ENCODE assay signal across 33 cellular contexts in the genomic region with DNA sequence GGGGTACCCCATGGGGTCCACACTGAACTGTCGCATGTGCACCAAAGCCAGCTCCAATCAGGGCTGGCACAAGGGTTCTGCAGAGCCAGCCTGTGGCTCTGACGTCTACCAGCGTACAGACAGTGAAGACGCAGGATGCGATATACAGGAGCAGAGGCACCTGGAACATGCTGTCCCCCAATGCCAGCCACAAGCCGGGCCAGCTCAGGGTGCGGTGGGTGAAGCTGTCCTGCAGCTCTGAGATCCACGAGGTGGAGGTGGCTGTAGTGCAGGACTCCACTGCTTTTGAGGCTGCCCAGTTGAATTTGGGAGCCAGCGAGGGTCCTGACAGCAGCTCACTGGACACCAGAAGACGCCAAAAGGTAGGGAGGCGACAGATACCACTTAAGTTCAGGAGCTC.
A peak's percentile ranks its signal among the peaks of the same experiment; 100 is the strongest.
DNase-seq lines count a peak whose midpoint lies in the region; ATAC-seq lines count a peak whose summit lies in the region.
"Had no signal": no experiment of that assay in that cellular context is flagged by ENCODE, and none has a peak within 500 bp of the region (broad histone marks: within the 10 kb centered on the region; RNA-seq: fewer than 3 reads in every experiment).

No MANE protein-coding gene starts in this region.

- no peak overlapping the region for H3K23ac ChIP-seq in neuronal stem cell (ENCODE audit: low read depth, low read length, poor library complexity)

- no peak overlapping the region for H2BK120ac ChIP-seq in neuronal stem cell (ENCODE audit: low read depth, low read length)

- no peak overlapping the region for H3K4me2 ChIP-seq in neuronal stem cell (ENCODE audit: insufficient read depth, low read length, poor library complexity, severe bottlenecking)
- H3K4me2 ChIP-seq: A549; BLaER1; BLaER1 treated with 17β-estradiol and CSF1 and Interleukin-3, amounts not matched to agents 10 nM and 100 nM had no signal

- WGBS in neuronal stem cell (ENCODE audit: extremely low coverage in 2 of 2, insufficient read length in 2 of 2, insufficient replicate concordance in 1 of 2), 2 donors: no CpG with 5 or more reads among the region's 11 CpGs

- no peak overlapping the region for H3K9ac ChIP-seq in neuronal stem cell (ENCODE audit: low read depth, low read length, poor library complexity)
- H3K9ac ChIP-seq: BLaER1; BLaER1 treated with 17β-estradiol and CSF1 and Interleukin-3, amounts not matched to agents 10 nM and 100 nM had no signal

- H3K9me3 Mint-ChIP-seq in stimulated activated naive B cell treated with anti-CD40 and anti-IgM and Interleukin-4, amounts not matched to agents 10 μg/mL and 1 μg/mL and 100 μg/mL, for 72 hours: no peaks in the 10 kb centered on the region
- H3K9me3 Mint-ChIP-seq: CD4-positive, alpha-beta memory T cell; CD4-positive, alpha-beta T cell; CD4-positive, CD25-positive, alpha-beta regulatory T cell; CD8-positive, alpha-beta memory T cell; CD8-positive, alpha-beta T cell had no signal

- H3K27me3 ChIP-seq in neuronal stem cell (ENCODE audit: control insufficient read depth in 3 of 3, insufficient read depth in 3 of 3, low read depth in 1 of 3, low read length in 3 of 3): no peaks in the 10 kb centered on the region
- H3K27me3 ChIP-seq: BLaER1; BLaER1 treated with 17β-estradiol and CSF1 and Interleukin-3, amounts not matched to agents 10 nM and 100 nM had no signal

- no peak overlapping the region for H3K14ac ChIP-seq in neuronal stem cell (ENCODE audit: low read length)

- intact Hi-C loops in Right ventricle myocardium inferior (cut with DNase I) (no loop called here), left ventricle myocardium superior (cut with micrococcal nuclease) (no loop called here)

- H2AK5ac ChIP-seq in neuronal stem cell (ENCODE audit: low read depth, low read length): no peak overlapping the region

- H3K27ac Mint-ChIP-seq in stimulated activated naive B cell treated with anti-CD40 and anti-IgM and Interleukin-4, amounts not matched to agents 10 μg/mL and 1 μg/mL and 100 μg/mL, for 72 hours: peak overlapping the region; percentile 56
- H3K27ac Mint-ChIP-seq: B cell; CD14-positive monocyte; CD4-positive, alpha-beta T cell; CD8-positive, alpha-beta memory T cell; CD8-positive, alpha-beta T cell had no signal

- no peaks in the 10 kb centered on the region for H3K27me3 Mint-ChIP-seq in stimulated activated naive B cell treated with anti-CD40 and anti-IgM and Interleukin-4, amounts not matched to agents 10 μg/mL and 1 μg/mL and 100 μg/mL, for 72 hours
- H3K27me3 Mint-ChIP-seq: B cell; CD4-positive, alpha-beta memory T cell; CD4-positive, alpha-beta T cell; CD4-positive, CD25-positive, alpha-beta regulatory T cell had no signal

- H2BK5ac ChIP-seq in neuronal stem cell (ENCODE audit: low read length): no peak overlapping the region

- H3K4me1 Mint-ChIP-seq in stimulated activated naive B cell treated with anti-CD40 and anti-IgM and Interleukin-4, amounts not matched to agents 10 μg/mL and 1 μg/mL and 100 μg/mL, for 72 hours: no peaks in the 10 kb centered on the region
- H3K4me1 Mint-ChIP-seq: B cell had no signal

- H3K9me3 ChIP-seq in neuronal stem cell (replicated peaks in 1 of 2; ENCODE audit: control insufficient read depth in 2 of 2, insufficient read depth in 1 of 2, low read depth in 1 of 2, low read length in 2 of 2): no peaks in the 10 kb centered on the region
- H3K9me3 ChIP-seq: A549; BE2C; BLaER1; BLaER1 treated with 17β-estradiol and CSF1 and Interleukin-3, amounts not matched to agents 10 nM and 100 nM; Caco-2 had no signal

- no peaks in the 10 kb centered on the region for H3K4me1 ChIP-seq in neuronal stem cell (ENCODE audit: control insufficient read depth in 2 of 2, insufficient read depth in 1 of 2, low read depth in 1 of 2, low read length in 2 of 2)
- H3K4me1 ChIP-seq: A549; BE2C; BLaER1; BLaER1 treated with 17β-estradiol and CSF1 and Interleukin-3, amounts not matched to agents 10 nM and 100 nM; Caco-2 had no signal

- peaks cover 7 to 28% of the 10 kb centered on the region in 2 donors for H3K36me3 Mint-ChIP-seq in stimulated activated naive B cell treated with anti-CD40 and anti-IgM and Interleukin-4, amounts not matched to agents 10 μg/mL and 1 μg/mL and 100 μg/mL, for 72 hours

- ATAC-seq in Right ventricle myocardium inferior: no peak
- ATAC-seq in left ventricle myocardium superior: no peak
- no peak for ATAC-seq in stimulated activated naive B cell treated with anti-CD40 and anti-IgM and Interleukin-4, amounts not matched to agents 10 μg/mL and 1 μg/mL and 100 μg/mL, for 72 hours (replicated peaks)
- ATAC-seq: A549; CD8-positive, alpha-beta T cell had no signal

- no peak overlapping the region for H3K4me3 Mint-ChIP-seq in stimulated activated naive B cell treated with anti-CD40 and anti-IgM and Interleukin-4, amounts not matched to agents 10 μg/mL and 1 μg/mL and 100 μg/mL, for 72 hours
- H3K4me3 Mint-ChIP-seq: B cell; CD14-positive monocyte; CD4-positive, alpha-beta memory T cell; CD4-positive, alpha-beta T cell; CD4-positive, CD25-positive, alpha-beta regulatory T cell; CD8-positive, alpha-beta memory T cell; CD8-positive, alpha-beta T cell had no signal

- no peaks in the 10 kb centered on the region for H3K36me3 ChIP-seq in neuronal stem cell (replicated peaks in 1 of 2; ENCODE audit: control insufficient read depth in 2 of 2, insufficient read depth in 2 of 2, low read length in 2 of 2)
- H3K36me3 ChIP-seq: BE2C had no signal

- DNase-seq in Right ventricle myocardium inferior (ENCODE audit: missing footprints) (peak; percentile 28), left ventricle myocardium superior (no peak), neuronal stem cell (ENCODE audit: low spot score) (no peak), NCI-H2196 (lab: John Stamatoyannopoulos, UW; ENCODE audit: unreplicated experiment) (no peak), A172 (ENCODE audit: low spot score) (no peak)
- DNase-seq in stimulated activated naive B cell treated with anti-CD40 and anti-IgM and Interleukin-4, amounts not matched to agents 10 μg/mL and 1 μg/mL and 100 μg/mL, for 72 hours: no peak
- DNase-seq: 8988T; ACHN; AML-193; BE2C; C1 segment of cervical spinal cord; Caco-2; Calu3; CD4-positive, alpha-beta memory T cell; CD4-positive, alpha-beta T cell; CD4-positive, CD25-positive, alpha-beta regulatory T cell; CD8-positive, alpha-beta memory T cell; CD8-positive, alpha-beta T cell; COR-L47; DMS 273 treated with DMSO at 0.1 percent for 48 hours; DMS153; DMS53; DMS79; DMS79 treated with DMSO at 0.1 percent for 48 hours; DND-41; EL had no signal

- no peak overlapping the region for H3K18ac ChIP-seq in neuronal stem cell (ENCODE audit: low read length)

- no peak overlapping the region for H4K8ac ChIP-seq in neuronal stem cell (ENCODE audit: low read depth, low read length)

- H2AFZ ChIP-seq in neuronal stem cell (ENCODE audit: low read length): no peak overlapping the region

- peaks cover 3% of the 10 kb centered on the region for H3K79me1 ChIP-seq in neuronal stem cell (ENCODE audit: low read depth, low read length)

- no peak overlapping the region for H2BK15ac ChIP-seq in neuronal stem cell (ENCODE audit: low read length)

- H2BK12ac ChIP-seq in neuronal stem cell (ENCODE audit: low read length): peak overlapping the region; percentile 14

- no peak overlapping the region for H3K4me3 ChIP-seq in neuronal stem cell (ENCODE audit: low read length in 2 of 2)
- H3K4me3 ChIP-seq: A549; BLaER1; BLaER1 treated with 17β-estradiol and CSF1 and Interleukin-3, amounts not matched to agents 10 nM and 100 nM had no signal

- no peak overlapping the region for H3K4ac ChIP-seq in neuronal stem cell (ENCODE audit: low read length)

- H4K91ac ChIP-seq in neuronal stem cell (ENCODE audit: low read depth, low read length, poor library complexity): no peak overlapping the region

- no peak overlapping the region for H3K27ac ChIP-seq in neuronal stem cell (replicated peaks; ENCODE audit: low read length)
- H3K27ac ChIP-seq: 22Rv1; A549; BLaER1; BLaER1 treated with 17β-estradiol and CSF1 and Interleukin-3, amounts not matched to agents 10 nM and 100 nM; C4-2B had no signal
